In genomic region chr1:8343464-8344001, GRCh38 we compare ENCODE assay signal across 2 cellular contexts.
TF ChIP-seq lines count a peak whose summit lies in the region.

No MANE protein-coding gene starts in this region.

TF ChIP-seq in HEK293, 187 proteins besides CTCF, POLR2A, EP300 and RAD21 (continued from another document):
- no peak for TF ChIP-seq ZNF354C (tag by site-specific recombination; IDR thresholded peaks at IDR 0.05; ENCODE audit: borderline replicate concordance, low read depth)
- TF ChIP-seq ZNF266 (tag by site-specific recombination; IDR thresholded peaks at IDR 0.05; ENCODE audit: low read depth) = no peak
- no peak for TF ChIP-seq ZEB2 (tag by site-specific recombination; IDR thresholded peaks at IDR 0.05)
- TF ChIP-seq FEZF1 (tag by site-specific recombination; IDR thresholded peaks at IDR 0.05) = no peak
- TF ChIP-seq PRDM10 (tag by site-specific recombination; IDR thresholded peaks at IDR 0.05) = no peak
- no peak for TF ChIP-seq KLF17 (tag by site-specific recombination; IDR thresholded peaks at IDR 0.05)
- TF ChIP-seq ZNF24 (tag by site-specific recombination; IDR thresholded peaks at IDR 0.05) = no peak
- no peak for TF ChIP-seq ZNF529 (tag by site-specific recombination; IDR thresholded peaks at IDR 0.05; ENCODE audit: insufficient replicate concordance)
- TF ChIP-seq ZNF768 (tag by site-specific recombination; IDR thresholded peaks at IDR 0.05) = no peak
- TF ChIP-seq YY1 (tag by site-specific recombination; IDR thresholded peaks at IDR 0.05) = no peak
- TF ChIP-seq ZFHX2 (tag by site-specific recombination; conservative IDR thresholded peaks at IDR 0.05) = peak; percentile 29
- no peak for TF ChIP-seq ZNF692 (tag by site-specific recombination; IDR thresholded peaks at IDR 0.05)
- no peak for TF ChIP-seq ZNF488 (tag by site-specific recombination; IDR thresholded peaks at IDR 0.05)

TF ChIP-seq in GM23338, 12 proteins besides CTCF, POLR2A, EP300 and RAD21 (continued from another document):
- TF ChIP-seq ZNF462 (CRISPR knock-in tag; IDR thresholded peaks at IDR 0.05) (no peak), CREB1 (CRISPR knock-in tag; IDR thresholded peaks at IDR 0.05; ENCODE audit: low read depth) (no peak), REST (IDR thresholded peaks at IDR 0.05; ENCODE audit: unreplicated experiment) (no peak), STAT1 (IDR thresholded peaks at IDR 0.05; ENCODE audit: unreplicated experiment) (no peak), ZNF114 (CRISPR knock-in tag; IDR thresholded peaks at IDR 0.05) (no peak)
